8 cellular contexts compared by ENCODE assay signal in the genomic region with DNA sequence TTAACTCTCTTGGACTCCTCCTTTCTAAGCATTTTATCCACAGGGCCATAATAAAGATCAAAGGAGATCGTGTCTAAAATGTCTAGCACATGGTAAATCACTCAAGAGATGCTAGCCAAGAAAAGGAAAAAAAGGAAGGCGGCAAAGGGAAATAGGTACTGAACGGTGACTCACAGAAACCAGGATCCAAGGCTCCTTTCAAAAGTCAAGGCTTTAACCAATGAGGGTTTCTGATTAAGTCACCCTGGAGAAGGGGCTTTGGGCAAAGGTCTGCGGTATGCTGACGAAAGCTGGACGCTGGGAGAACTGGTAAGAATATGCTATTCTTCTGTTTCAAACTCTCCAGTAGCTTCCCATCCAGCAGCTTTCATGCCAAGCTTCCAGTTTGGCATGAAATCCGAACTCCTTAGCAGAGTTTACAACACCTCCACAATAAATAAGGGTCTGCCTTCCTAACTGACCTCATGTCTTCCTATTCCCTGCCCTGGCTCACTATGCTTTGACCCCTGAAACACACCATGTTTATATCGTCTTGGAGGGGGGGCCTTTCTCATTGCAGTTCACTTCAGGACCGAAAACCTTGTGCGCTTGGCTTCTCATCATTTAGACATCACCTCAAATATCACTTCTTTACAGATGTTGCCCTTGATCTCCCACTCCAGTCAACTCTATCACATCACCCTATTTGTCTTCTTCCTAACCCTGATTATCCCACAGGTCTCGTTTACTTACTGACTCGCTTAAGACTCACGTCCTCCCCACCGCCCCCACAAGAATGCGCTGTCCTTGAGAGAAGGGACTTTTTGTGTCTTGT. TPM values are rescaled to one million over a fixed set of nuclear protein-coding genes. Genes with fewer than 3 reads are reported as not detected.
DNase-seq lines count a peak whose midpoint lies in the region; ATAC-seq and TF ChIP-seq lines count a peak whose summit lies in the region.

No MANE protein-coding gene starts in this region.

- H3K4me3 ChIP-seq in KMS-11 (IDR thresholded peaks at IDR 0.05; ENCODE audit: insufficient read depth, low read depth, low read length) (peak overlapping the region; percentile 26), mucosa of descending colon (peak overlapping the region; percentile 58)

- ATAC-seq in mucosa of descending colon = peak; percentile 36

- no peaks in the 10 kb centered on the region for H3K9me3 ChIP-seq in mucosa of descending colon

- H3K27ac ChIP-seq in KMS-11 = peak overlapping the region; percentile 51

- no peaks in the 10 kb centered on the region for H3K27me3 ChIP-seq in KMS-11 (ENCODE audit: insufficient read depth, low read depth)

- intact Hi-C loops in mucosa of descending colon (cut with DNase I, micrococcal nuclease) = no loop called here

- H3K4me1 ChIP-seq in KMS-11 (ENCODE audit: low read depth, poor library complexity, severe bottlenecking) (peaks cover 53% of the 10 kb centered on the region), mucosa of descending colon (ENCODE audit: low read depth) (peaks cover 6% of the 10 kb centered on the region)

- peaks cover 42% of the 10 kb centered on the region for H3K79me2 ChIP-seq in KMS-11 (ENCODE audit: insufficient read depth, low read depth)

- peak overlapping the region; percentile 54; the same call in 1 of the 2 replicates for H3K9ac ChIP-seq in KMS-11

- no peaks in the 10 kb centered on the region for H4K20me1 ChIP-seq in KMS-11 (ENCODE audit: insufficient read depth)

- H3K4me2 ChIP-seq in KMS-11 = peak overlapping the region; percentile 97

- H3K36me3 ChIP-seq in KMS-11 (ENCODE audit: insufficient read depth) (peaks cover 11% of the 10 kb centered on the region; the same call in 1 of the 2 replicates), mucosa of descending colon (ENCODE audit: low read depth) (peaks cover 4% of the 10 kb centered on the region)

- TF ChIP-seq CTCF in KMS-11 (conservative IDR thresholded peaks at IDR 0.05; ENCODE audit: low read depth, low read length) (no peak), mucosa of descending colon (IDR thresholded peaks at IDR 0.05) (no peak)

- DNase-seq in NCI-H510A treated with DMSO at 0.1 percent for 48 hours (lab: John Stamatoyannopoulos, UW) = peak; percentile 16
- DNase-seq in NCI-H510A (lab: John Stamatoyannopoulos, UW) = no peak
- DNase-seq in activated CD4-positive, alpha-beta T cell treated with anti-CD3 and anti-CD28 coated beads for 4 hours = peak; percentile 77 to 82
- DNase-seq in effector CD8-positive, alpha-beta T cell (lab: John Stamatoyannopoulos, UW) = peak; percentile 25
- DNase-seq in mucosa of descending colon = peak in 2 of 3 donors; percentile 35 to 51
- peak; percentile 41 for DNase-seq in stimulated activated CD8-positive, alpha-beta memory T cell treated with anti-CD3 and anti-CD28 coated beads, Interleukin-7, amount 100 ng/mL, for 24 hours (ENCODE audit: low read depth)
- DNase-seq in SHP77 (lab: John Stamatoyannopoulos, UW) = no peak

- H2AFZ ChIP-seq in KMS-11 (ENCODE audit: low read depth) = 0 out of 2 replicates have a peak overlapping the region, but pooled peaks have one; percentile 80

RNA-seq across cellular contexts. Expression of gene TOMM34, which starts 0.9 kb away (rescaled TPM):
- 10 to 100 TPM; 10.9 to 15.4 (median 13.3) TPM for total RNA-seq in mucosa of descending colon

RNA-seq across cellular contexts. Expression of gene STK4, which starts 7.0 kb away (rescaled TPM):
- 10 to 100 TPM; 34.2 to 42.0 (median 36.6) TPM for total RNA-seq in mucosa of descending colon

RNA-seq across cellular contexts. Expression of gene PABPC1L, which starts 49.4 kb away (rescaled TPM):
- 10 to 100 TPM; 13.3 to 21.6 (median 18.7) TPM for total RNA-seq in mucosa of descending colon

Comparison
In these comparisons a context has a peak if more than half of its experiments do, and no peak if none do; other contexts are left out.
1. DNase-seq: peak in NCI-H510A treated with DMSO at 0.1 percent for 48 hours (single experiment), activated CD4-positive, alpha-beta T cell treated with anti-CD3 and anti-CD28 coated beads for 4 hours (2 of 2), effector CD8-positive, alpha-beta T cell (single experiment), mucosa of descending colon (2 of 3) and stimulated activated CD8-positive, alpha-beta memory T cell treated with anti-CD3 and anti-CD28 coated beads, Interleukin-7, amount 100 ng/mL, for 24 hours (single experiment); none in NCI-H510A (single experiment) and SHP77 (0 of 2).